Comparison of ENCODE assay signal across 16 cellular contexts in the genomic region with DNA sequence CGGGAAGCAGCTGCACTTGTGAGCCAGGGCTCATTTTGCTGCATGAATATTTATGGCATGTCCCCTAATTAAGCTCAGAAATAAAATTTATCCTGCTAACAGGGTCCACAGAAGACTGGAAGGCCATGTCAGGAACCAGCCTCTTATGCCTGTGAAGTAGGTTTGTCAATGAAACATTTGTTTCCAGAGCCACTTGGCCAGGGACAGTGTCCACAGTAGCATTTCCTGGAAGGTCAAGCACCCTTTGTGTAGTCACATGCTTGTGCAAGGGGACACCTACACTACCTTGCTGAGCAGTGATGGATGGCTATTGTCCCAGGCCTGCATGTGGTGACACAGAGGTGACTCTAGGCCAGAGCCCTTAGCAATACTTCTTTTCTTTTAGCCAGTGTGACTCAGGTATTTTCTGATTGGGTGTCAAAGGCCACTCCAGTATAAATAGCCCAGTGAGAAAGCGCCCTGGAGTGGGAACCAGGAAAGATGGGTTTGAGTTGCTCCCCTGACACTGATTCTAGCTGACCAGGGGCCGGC.
DNase-seq lines count a peak whose midpoint lies in the region; ATAC-seq and TF ChIP-seq lines count a peak whose summit lies in the region.
"Had no signal": no experiment of that assay in that cellular context is flagged by ENCODE, and none has a peak within 500 bp of the region (broad histone marks: within the 10 kb centered on the region; RNA-seq: fewer than 3 reads in every experiment).

No MANE protein-coding gene starts in this region.

- intact Hi-C loops in left colon (cut with DNase I, micrococcal nuclease) = no loop called here
- intact Hi-C loops in sigmoid colon (cut with DNase I) = no loop called here

- no peaks in the 10 kb centered on the region for H3K9me3 ChIP-seq in sigmoid colon
- H3K9me3 ChIP-seq: prostate gland had no signal

- 72 to 81% methylated on average over 3 of the region's 3 CpGs for WGBS in sigmoid colon, 2 donors

- DNase-seq in ELF-1 (ENCODE audit: low read depth, low spot score) (peak; percentile 39), NCI-H774 (lab: John Stamatoyannopoulos, UW) (peak; percentile 97), left colon (peak in 1 of 2 donors; percentile 64), sigmoid colon (peak; percentile 21), chondrocyte (ENCODE audit: low spot score) (no peak), NCI-H1436 treated with DMSO at 0.1 percent for 48 hours (lab: John Stamatoyannopoulos, UW) (no peak)
- no peak for DNase-seq in activated CD4-positive, alpha-beta T cell treated with anti-CD3 and anti-CD28 coated beads, Interleukin-2, amount 50 U/mL, for 1 hour
- DNase-seq: activated B cell treated with CpG ODN at 0.5 μM for 24 hours; GF-D8; KG1; midbrain; NCI-H1930; stimulated activated CD4-positive, alpha-beta T cell treated with anti-CD3 and anti-CD28 coated beads, Interleukin-2, amount 100 ng/mL, for 48 hours; stimulated activated naive CD4-positive, alpha-beta T cell had no signal

- peaks cover 2% of the 10 kb centered on the region for H3K27me3 Mint-ChIP-seq in chondrocyte (ENCODE audit: low read depth)

- no peak overlapping the region for H3K4me3 Mint-ChIP-seq in chondrocyte (ENCODE audit: unreplicated experiment)
- H3K4me3 Mint-ChIP-seq: activated B cell treated with CpG ODN at 0.5 μM for 24 hours had no signal

- no peaks in the 10 kb centered on the region for H3K36me3 Mint-ChIP-seq in chondrocyte (ENCODE audit: low read depth)

- ATAC-seq in left colon (peak; percentile 60), HG03139 (IDR thresholded peaks at IDR 0.05; ENCODE audit: unreplicated experiment) (no peak)

- TF ChIP-seq POLR2A in sigmoid colon (IDR thresholded peaks at IDR 0.05) = no peak

- H3K4me1 Mint-ChIP-seq in chondrocyte (ENCODE audit: low read depth) = peaks cover under 1% of the 10 kb centered on the region
- H3K4me1 Mint-ChIP-seq: activated B cell treated with CpG ODN at 0.5 μM for 24 hours had no signal

- no peak overlapping the region for H3K27ac Mint-ChIP-seq in chondrocyte (ENCODE audit: unreplicated experiment)
- H3K27ac Mint-ChIP-seq: activated B cell treated with CpG ODN at 0.5 μM for 24 hours had no signal

- no peaks in the 10 kb centered on the region for H3K27me3 ChIP-seq in sigmoid colon

- H3K9me3 Mint-ChIP-seq in chondrocyte (ENCODE audit: low read depth) = no peaks in the 10 kb centered on the region
- H3K9me3 Mint-ChIP-seq: activated B cell treated with CpG ODN at 0.5 μM for 24 hours had no signal

- no peak overlapping the region for H3K27ac ChIP-seq in sigmoid colon
- H3K27ac ChIP-seq: prostate gland had no signal

- no peaks in the 10 kb centered on the region for H3K36me3 ChIP-seq in sigmoid colon
- H3K36me3 ChIP-seq: prostate gland had no signal

- H3K4me1 ChIP-seq in sigmoid colon = no peaks in the 10 kb centered on the region
- H3K4me1 ChIP-seq: prostate gland had no signal

- TF ChIP-seq CTCF in sigmoid colon (IDR thresholded peaks at IDR 0.05) (no peak), chondrocyte (IDR thresholded peaks at IDR 0.05) (no peak)

- no peak overlapping the region for H3K4me3 ChIP-seq in sigmoid colon
- H3K4me3 ChIP-seq: prostate gland had no signal

- no peak for TF ChIP-seq EP300 in sigmoid colon (IDR thresholded peaks at IDR 0.05)

Comparison
In these comparisons a context has a peak if more than half of its experiments do, and no peak if none do; other contexts are left out.
1. DNase-seq: peak in ELF-1 (single experiment), NCI-H774 (single experiment) and sigmoid colon (single experiment); none in activated CD4-positive, alpha-beta T cell treated with anti-CD3 and anti-CD28 coated beads, Interleukin-2, amount 50 U/mL, for 1 hour (single experiment), chondrocyte (single experiment) and NCI-H1436 treated with DMSO at 0.1 percent for 48 hours (single experiment).